Comparison of ENCODE assay signal across 14 cellular contexts in genomic region chr20:4585758-4586157, GRCh38.
DNase-seq lines count a peak whose midpoint lies in the region; ATAC-seq and TF ChIP-seq lines count a peak whose summit lies in the region.
"Had no signal": no experiment of that assay in that cellular context is flagged by ENCODE, and none has a peak within 500 bp of the region (broad histone marks: within the 10 kb centered on the region; RNA-seq: fewer than 3 reads in every experiment).

No MANE protein-coding gene starts in this region.

- H3K27ac Mint-ChIP-seq in natural killer cell treated with Interleukin-12 subunit alpha and Interleukin-12 subunit beta and Interleukin-15 and Interleukin-18, amount 100 ng/mL, for 72 hours: peak overlapping the region; percentile 37 to 38
- H3K27ac Mint-ChIP-seq in natural killer cell (no peak overlapping the region), T-helper 17 cell (peak overlapping the region; percentile 56)
- H3K27ac Mint-ChIP-seq: CD4-positive, alpha-beta memory T cell; GM23338 had no signal

- H3K4me1 Mint-ChIP-seq in natural killer cell treated with Interleukin-12 subunit alpha and Interleukin-12 subunit beta and Interleukin-15 and Interleukin-18, amount 100 ng/mL, for 72 hours (ENCODE audit: low read depth in 2 of 2): peaks cover 0 to 5% of the 10 kb centered on the region in 2 donors
- H3K4me1 Mint-ChIP-seq in natural killer cell: no peaks in the 10 kb centered on the region
- H3K4me1 Mint-ChIP-seq in T-helper 17 cell: peaks cover 2% of the 10 kb centered on the region
- H3K4me1 Mint-ChIP-seq: CD4-positive, alpha-beta memory T cell had no signal

- no peak for DNase-seq in natural killer cell treated with Interleukin-12 subunit alpha and Interleukin-12 subunit beta and Interleukin-15 and Interleukin-18, amount 100 ng/mL, for 72 hours (ENCODE audit: low spot score)
- no peak for DNase-seq in natural killer cell
- no peak for DNase-seq in IMR-90
- no peak for DNase-seq in T-helper 17 cell
- no peak for DNase-seq in activated CD4-positive, alpha-beta T cell treated with anti-CD3 and anti-CD28 coated beads for 48 hours
- DNase-seq: BE2C; CD4-positive, alpha-beta memory T cell; DMS79; H7 had no signal

- H3K9ac ChIP-seq in IMR-90 (ENCODE audit: low read depth, low read length): no peak overlapping the region

- POLR2A ChIA-PET in IMR-90 (lab: Charles Lee; ENCODE audit: unreplicated experiment): no interaction called here

- H4K8ac ChIP-seq in IMR-90 (ENCODE audit: low read depth in 2 of 2, low read length in 2 of 2): no peak overlapping the region

- no TSS peak for BruUV-seq in IMR-90 (replicated peaks; lab: Mats Ljungman, UMichigan)

- peaks cover 32 to 38% of the 10 kb centered on the region in 2 donors for H3K27me3 Mint-ChIP-seq in natural killer cell treated with Interleukin-12 subunit alpha and Interleukin-12 subunit beta and Interleukin-15 and Interleukin-18, amount 100 ng/mL, for 72 hours
- H3K27me3 Mint-ChIP-seq in natural killer cell (ENCODE audit: low read depth in 2 of 2) (peaks cover 15 to 36% of the 10 kb centered on the region in 2 donors), T-helper 17 cell (peaks cover 46% of the 10 kb centered on the region)

- no peak overlapping the region for H2AFZ ChIP-seq in IMR-90 (replicated peaks; ENCODE audit: low read length, poor library complexity)
- H2AFZ ChIP-seq: GM23338 had no signal

- H3K18ac ChIP-seq in IMR-90 (ENCODE audit: low read depth, low read length): no peak overlapping the region

- no peak for TF ChIP-seq RAD21 in IMR-90 (IDR thresholded peaks at IDR 0.05; ENCODE audit: low read length)

- H3K79me1 ChIP-seq in IMR-90 (ENCODE audit: low read depth in 1 of 2, low read length in 2 of 2): no peaks in the 10 kb centered on the region

- no peak overlapping the region for H3K4ac ChIP-seq in IMR-90 (ENCODE audit: low read depth, low read length)

- CTCF ChIA-PET in IMR-90 (lab: Yijun Ruan, JAX): no interaction called here

- H2BK5ac ChIP-seq in IMR-90 (ENCODE audit: low read depth, low read length, poor library complexity, severe bottlenecking): no peak overlapping the region

- no peaks in the 10 kb centered on the region for H3K36me3 Mint-ChIP-seq in natural killer cell treated with Interleukin-12 subunit alpha and Interleukin-12 subunit beta and Interleukin-15 and Interleukin-18, amount 100 ng/mL, for 72 hours
- H3K36me3 Mint-ChIP-seq in natural killer cell: no peaks in the 10 kb centered on the region
- peaks cover 5% of the 10 kb centered on the region for H3K36me3 Mint-ChIP-seq in T-helper 17 cell (ENCODE audit: low read depth)
- H3K36me3 Mint-ChIP-seq: CD4-positive, alpha-beta memory T cell had no signal

- no peaks in the 10 kb centered on the region for H3K36me3 ChIP-seq in IMR-90 (ENCODE audit: control insufficient read depth, insufficient read depth, low read length)
- H3K36me3 ChIP-seq: BE2C had no signal

- no peak for TF ChIP-seq CTCF in natural killer cell (IDR thresholded peaks at IDR 0.05)
- no peak for TF ChIP-seq CTCF in IMR-90 (conservative IDR thresholded peaks at IDR 0.05; ENCODE audit: low read depth, low read length)

- dilution Hi-C loops in IMR-90 (cut with HindIII; ENCODE audit: low sequenced_read_pairs, unreplicated experiment): loop anchor here (10.0 to 25.0 kb wide), 2 partner anchors 81 to 323 kb away; no protein-coding TSS in a partner anchor

- peaks cover 7% of the 10 kb centered on the region for H3K9me3 ChIP-seq in IMR-90 (ENCODE audit: control insufficient read depth, insufficient read depth, low read length)
- no peaks in the 10 kb centered on the region for H3K9me3 ChIP-seq in T-helper 17 cell (ENCODE audit: control insufficient read depth, low read length, poor library complexity, severe bottlenecking)
- H3K9me3 ChIP-seq: BE2C had no signal

- no peaks in the 10 kb centered on the region for H3K9me3 Mint-ChIP-seq in natural killer cell treated with Interleukin-12 subunit alpha and Interleukin-12 subunit beta and Interleukin-15 and Interleukin-18, amount 100 ng/mL, for 72 hours
- H3K9me3 Mint-ChIP-seq in natural killer cell: no peaks in the 10 kb centered on the region
- H3K9me3 Mint-ChIP-seq: GM23338 had no signal

- no peak overlapping the region for H3K4me3 Mint-ChIP-seq in natural killer cell treated with Interleukin-12 subunit alpha and Interleukin-12 subunit beta and Interleukin-15 and Interleukin-18, amount 100 ng/mL, for 72 hours
- H3K4me3 Mint-ChIP-seq in natural killer cell (no peak overlapping the region), T-helper 17 cell (no peak overlapping the region)
- H3K4me3 Mint-ChIP-seq: CD4-positive, alpha-beta memory T cell; GM23338 had no signal

- H4K20me1 ChIP-seq in IMR-90 (ENCODE audit: insufficient read depth, low read length): no peaks in the 10 kb centered on the region

- no peak overlapping the region for H2AK5ac ChIP-seq in IMR-90 (ENCODE audit: low read depth, low read length)

- H3K9me1 ChIP-seq in IMR-90 (ENCODE audit: insufficient read depth, low read length): no peaks in the 10 kb centered on the region

- ATAC-seq in natural killer cell treated with Interleukin-12 subunit alpha and Interleukin-12 subunit beta and Interleukin-15 and Interleukin-18, amount 100 ng/mL, for 72 hours: no peak
- ATAC-seq in natural killer cell: no peak
- no peak for ATAC-seq in IMR-90 (ENCODE audit: low read depth)
- no peak for ATAC-seq in T-helper 17 cell
- ATAC-seq in GM21529 (IDR thresholded peaks at IDR 0.05; ENCODE audit: unreplicated experiment): no peak
- no peak for ATAC-seq in HG03095 (IDR thresholded peaks at IDR 0.05; ENCODE audit: unreplicated experiment)
- ATAC-seq: GM12878, GM23338 had no signal

- in situ Hi-C loops in IMR-90 (cut with MboI; ENCODE audit: low sequenced_read_pairs): no loop called here

- no peaks in the 10 kb centered on the region for H3K4me1 ChIP-seq in IMR-90 (ENCODE audit: control insufficient read depth, insufficient read depth, low read length)
- H3K4me1 ChIP-seq: BE2C had no signal

- H2AK9ac ChIP-seq in IMR-90 (replicated peaks; ENCODE audit: low read depth, low read length, poor library complexity): no peak overlapping the region

- H2BK120ac ChIP-seq in IMR-90 (ENCODE audit: low read depth, low read length): no peak overlapping the region

- no peak overlapping the region for H3K4me2 ChIP-seq in IMR-90 (ENCODE audit: low read depth, low read length)
- H3K4me2 ChIP-seq: GM23338 had no signal

- no peak overlapping the region for H2BK15ac ChIP-seq in IMR-90 (ENCODE audit: low read depth, low read length)

- 93% methylated on average over 2 of the region's 5 CpGs; no CpG with 5 or more reads in 1 of the 2 experiments for WGBS in IMR-90 (ENCODE audit: extremely low coverage in 2 of 2, insufficient read length in 1 of 2), 2 experiments

- no peak overlapping the region for H3K14ac ChIP-seq in IMR-90 (replicated peaks; ENCODE audit: low read depth, low read length)

- H3K56ac ChIP-seq in IMR-90 (ENCODE audit: extremely low read depth, insufficient read depth, low read length): no peak overlapping the region

- H3K27me3 ChIP-seq in IMR-90 (ENCODE audit: control insufficient read depth, insufficient read depth, low read length): no peaks in the 10 kb centered on the region

- intact Hi-C loops in natural killer cell (cut with micrococcal nuclease): no loop called here
- intact Hi-C loops in IMR-90 (cut with micrococcal nuclease): no loop called here

- no peak overlapping the region for H3K23ac ChIP-seq in IMR-90 (ENCODE audit: low read depth, low read length)

- H4K5ac ChIP-seq in IMR-90 (ENCODE audit: low read depth, low read length): no peak overlapping the region

- TF ChIP-seq POLR2A in IMR-90 (IDR thresholded peaks at IDR 0.05; ENCODE audit: low read depth, low read length): no peak

- H3K27ac ChIP-seq in IMR-90 (ENCODE audit: insufficient read depth, low read length): no peak overlapping the region
- H3K27ac ChIP-seq: C4-2B had no signal

- 0 out of 2 replicates have a peak overlapping the region, but pooled peaks have one; percentile 53 for H2BK20ac ChIP-seq in IMR-90 (ENCODE audit: low read depth, low read length)

- no peak overlapping the region for H3K4me3 ChIP-seq in IMR-90 (ENCODE audit: insufficient read depth, low read depth, low read length)
- H3K4me3 ChIP-seq: GM12878, GM23338 had no signal

- H4K91ac ChIP-seq in IMR-90 (ENCODE audit: insufficient read depth, low read depth, low read length): no peak overlapping the region

TF ChIP-seq in IMR-90, 13 proteins besides CTCF, POLR2A, EP300 and RAD21:
- no peak for TF ChIP-seq SMC3 (IDR thresholded peaks at IDR 0.05; ENCODE audit: low read depth, low read length)
- no peak for TF ChIP-seq MAZ (IDR thresholded peaks at IDR 0.05; ENCODE audit: borderline replicate concordance, low read depth, low read length)
- no peak for TF ChIP-seq NFE2L2 (IDR thresholded peaks at IDR 0.05; ENCODE audit: low read depth, low read length)
- no peak for TF ChIP-seq CEBPB (IDR thresholded peaks at IDR 0.05; ENCODE audit: low read depth, low read length)
- TF ChIP-seq MXI1 (IDR thresholded peaks at IDR 0.05; ENCODE audit: borderline replicate concordance, low read depth, low read length): no peak
- no peak for TF ChIP-seq MAFK (IDR thresholded peaks at IDR 0.05; ENCODE audit: low read depth, low read length)
- no peak for TF ChIP-seq FOS (IDR thresholded peaks at IDR 0.05; ENCODE audit: low read depth, low read length)
- TF ChIP-seq, protein P1, sequence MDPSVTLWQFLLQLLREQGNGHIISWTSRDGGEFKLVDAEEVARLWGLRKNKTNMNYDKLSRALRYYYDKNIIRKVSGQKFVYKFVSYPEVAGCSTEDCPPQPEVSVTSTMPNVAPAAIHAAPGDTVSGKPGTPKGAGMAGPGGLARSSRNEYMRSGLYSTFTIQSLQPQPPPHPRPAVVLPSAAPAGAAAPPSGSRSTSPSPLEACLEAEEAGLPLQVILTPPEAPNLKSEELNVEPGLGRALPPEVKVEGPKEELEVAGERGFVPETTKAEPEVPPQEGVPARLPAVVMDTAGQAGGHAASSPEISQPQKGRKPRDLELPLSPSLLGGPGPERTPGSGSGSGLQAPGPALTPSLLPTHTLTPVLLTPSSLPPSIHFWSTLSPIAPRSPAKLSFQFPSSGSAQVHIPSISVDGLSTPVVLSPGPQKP (IDR thresholded peaks at IDR 0.05; ENCODE audit: borderline replicate concordance, low read depth, low read length): no peak
- no peak for TF ChIP-seq RCOR1 (IDR thresholded peaks at IDR 0.05; ENCODE audit: insufficient replicate concordance, low read length)

Comparison
In these comparisons a context has a peak if more than half of its experiments do, and no peak if none do; other contexts are left out.
1. H3K27ac Mint-ChIP-seq: peak in natural killer cell treated with Interleukin-12 subunit alpha and Interleukin-12 subunit beta and Interleukin-15 and Interleukin-18, amount 100 ng/mL, for 72 hours (2 of 2) and T-helper 17 cell (single experiment); none in natural killer cell (0 of 2).